ENCODE assay signal across 1 cellular context in the genomic region with DNA sequence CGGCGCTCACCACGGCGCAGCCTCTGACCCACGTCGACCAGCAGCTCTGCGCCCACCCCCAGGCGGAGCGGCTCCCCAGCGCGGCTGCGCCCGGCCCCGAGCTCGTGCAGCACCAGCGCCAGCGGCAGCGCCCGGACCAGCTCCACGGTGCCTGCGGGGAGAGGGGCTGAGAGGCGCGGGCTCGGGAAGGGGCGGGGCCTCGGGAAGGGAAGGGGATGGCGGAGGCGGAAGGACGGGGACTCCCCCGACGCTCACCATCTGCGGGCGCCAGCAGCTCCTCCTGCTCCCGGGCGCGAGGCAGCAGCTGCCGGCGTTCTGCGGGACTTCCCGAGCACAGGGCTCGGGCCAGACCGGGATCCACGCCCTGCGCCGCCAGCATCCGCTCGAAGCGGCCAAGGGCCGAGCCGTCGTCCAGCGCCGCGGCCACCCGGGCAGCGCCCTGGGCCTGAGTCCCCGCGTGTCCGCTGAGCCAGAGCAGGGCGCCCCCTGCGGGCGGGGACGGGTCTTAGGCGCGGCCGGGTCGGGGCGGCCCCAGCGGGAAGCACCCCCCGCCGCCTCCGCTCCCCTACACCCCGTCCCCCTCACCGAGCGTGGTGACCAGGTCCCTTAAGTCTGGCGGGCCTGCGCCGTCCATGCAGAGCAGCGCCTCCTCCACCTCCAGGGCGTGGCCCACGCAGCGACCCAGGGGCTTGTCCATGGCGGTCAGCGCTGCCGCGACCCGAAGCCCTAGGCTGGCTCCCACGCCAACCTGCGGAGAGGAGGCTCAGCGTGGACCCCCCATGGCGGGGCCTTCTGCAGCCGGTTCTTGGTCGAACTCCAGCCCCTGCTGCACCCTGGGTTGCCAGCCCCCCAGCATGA.
TF ChIP-seq lines count a peak whose summit lies in the region.

No MANE protein-coding gene starts in this region.

TF ChIP-seq in WTC11, 78 proteins besides CTCF, POLR2A, EP300 and RAD21 (continued from another document):
- TF ChIP-seq ZNF423 (CRISPR knock-in tag; IDR thresholded peaks at IDR 0.05): 0 out of 2 replicates have a peak, but pooled peaks have one; percentile 49
- TF ChIP-seq TCF7 (CRISPR knock-in tag; IDR thresholded peaks at IDR 0.05; ENCODE audit: low read depth): peak; percentile 21; the same call in 1 of the 2 replicates
- TF ChIP-seq GABPB1 (CRISPR knock-in tag; IDR thresholded peaks at IDR 0.05): 0 out of 2 replicates have a peak, but pooled peaks have one; percentile 22
